In genomic region chr3:143831998-143832397, GRCh38 we compare ENCODE assay signal across 11 cellular contexts. TPM values are rescaled to one million over a fixed set of nuclear protein-coding genes. Genes with fewer than 3 reads are reported as not detected.
A peak's percentile ranks its signal among the peaks of the same experiment; 100 is the strongest.
DNase-seq lines count a peak whose midpoint lies in the region; ATAC-seq and TF ChIP-seq lines count a peak whose summit lies in the region.
"Had no signal": no experiment of that assay in that cellular context is flagged by ENCODE, and none has a peak within 500 bp of the region (broad histone marks: within the 10 kb centered on the region; RNA-seq: fewer than 3 reads in every experiment).

No MANE protein-coding gene starts in this region.

- H3K4me1 ChIP-seq in gastroesophageal sphincter (peaks cover 0 to 37% (median 2%) of the 10 kb centered on the region in 3 donors), heart right ventricle (peaks cover 0 to 30% (median 11%) of the 10 kb centered on the region in 9 donors)

- H3K27me3 ChIP-seq in gastroesophageal sphincter (no peaks in the 10 kb centered on the region), heart right ventricle (no peaks in the 10 kb centered on the region)

- no peak overlapping the region for H3K4me3 ChIP-seq in gastroesophageal sphincter
- no peak overlapping the region for H3K4me3 ChIP-seq in heart right ventricle

- TF ChIP-seq EP300 in gastroesophageal sphincter (IDR thresholded peaks at IDR 0.05) = no peak

- peak overlapping the region in 3 of 4 donors; percentile 40 to 62 (median 57) for H3K27ac ChIP-seq in gastroesophageal sphincter
- H3K27ac ChIP-seq in heart right ventricle = peak overlapping the region in 1 of 10 donors; percentile 71

- WGBS in gastroesophageal sphincter (ENCODE audit: low coverage in 1 of 2), 2 donors = 70 to 90% methylated on average over 1 of the region's 1 CpG
- WGBS in heart right ventricle, 2 donors = 83 to 89% methylated on average over 1 of the region's 1 CpG

- H3K36me3 ChIP-seq in gastroesophageal sphincter (no peaks in the 10 kb centered on the region), heart right ventricle (no peaks in the 10 kb centered on the region)

- TF ChIP-seq POLR2A in gastroesophageal sphincter (IDR thresholded peaks at IDR 0.05) = no peak

- TF ChIP-seq CTCF in gastroesophageal sphincter (IDR thresholded peaks at IDR 0.05) (no peak), heart right ventricle (IDR thresholded peaks at IDR 0.05) (no peak)

- ATAC-seq in GM18867 (IDR thresholded peaks at IDR 0.05; ENCODE audit: unreplicated experiment) = peak; percentile 89
- ATAC-seq in GM21515 (IDR thresholded peaks at IDR 0.05; ENCODE audit: unreplicated experiment) = peak; percentile 80
- ATAC-seq in HG03097 (IDR thresholded peaks at IDR 0.05; ENCODE audit: low FRiP score, unreplicated experiment) = peak; percentile 72
- no peak for ATAC-seq in gastroesophageal sphincter
- no peak for ATAC-seq in heart right ventricle

- intact Hi-C loops in heart right ventricle (cut with DNase I) = no loop called here

- DNase-seq in heart right ventricle (no peak), OCI-M1 (lab: John Stamatoyannopoulos, UW) (no peak), dedifferentiated amniotic fluid mesenchymal stem cell (ENCODE audit: extremely low spot score) (no peak), RPMI8226 (no peak)
- DNase-seq: mesendoderm; NCI-H446; stimulated activated naive CD4-positive, alpha-beta T cell treated with Interleukin-2 at 50 U/mL for 16 hours had no signal

- H3K9me3 ChIP-seq in gastroesophageal sphincter = no peaks in the 10 kb centered on the region
- H3K9me3 ChIP-seq in heart right ventricle = no peaks in the 10 kb centered on the region

RNA-seq across cellular contexts. Expression of gene SLC9A9, which starts 16.3 kb away (rescaled TPM):
- total RNA-seq in gastroesophageal sphincter (10 to 100 TPM; 10.1 to 27.2 (median 16.7) TPM), heart right ventricle (1 to 10 TPM; 2.1 to 8.4 (median 3.6) TPM)
- 1 to 10 TPM; 1.3 to 2.6 TPM for polyA plus RNA-seq in heart right ventricle

Comparison
In these comparisons a context has a peak if more than half of its experiments do, and no peak if none do; other contexts are left out.
1. ATAC-seq: peak in GM18867 (single experiment), GM21515 (single experiment) and HG03097 (single experiment); none in gastroesophageal sphincter (single experiment) and heart right ventricle (0 of 8).